Comparison of ENCODE assay signal across 8 cellular contexts in the genomic region with DNA sequence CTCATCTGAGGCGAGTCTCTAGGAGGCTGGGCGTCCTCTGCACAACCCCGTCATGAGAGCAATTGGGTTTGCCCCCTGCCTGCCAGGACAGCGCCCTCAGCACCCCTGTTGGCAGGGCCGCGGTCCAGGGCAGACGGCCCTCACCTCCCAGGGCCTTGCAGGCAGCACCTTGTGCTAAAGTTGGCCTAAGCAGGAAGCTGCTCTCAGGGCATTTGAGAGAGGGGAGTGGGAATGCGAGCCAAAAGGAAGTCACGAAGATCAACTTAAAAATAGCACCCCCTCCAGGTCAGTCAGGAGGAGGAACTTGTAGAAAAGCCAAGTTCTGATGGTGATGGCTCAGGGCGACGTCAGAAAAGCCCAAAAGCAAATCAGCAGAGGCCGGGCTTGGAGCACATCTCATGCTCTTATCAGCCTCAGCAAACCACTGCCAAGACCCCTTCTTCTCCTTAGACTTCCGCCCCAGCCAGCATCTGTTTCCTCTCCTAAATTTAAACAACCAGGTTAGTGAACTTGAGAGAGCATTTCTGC. TPM values are rescaled to one million over a fixed set of nuclear protein-coding genes. Genes with fewer than 3 reads are reported as not detected.
DNase-seq lines count a peak whose midpoint lies in the region; ATAC-seq and TF ChIP-seq lines count a peak whose summit lies in the region.

No MANE protein-coding gene starts in this region.

- no peaks in the 10 kb centered on the region for H3K4me1 ChIP-seq in neural progenitor cell

- CTCF ChIA-PET in WTC11 (lab: Charles Lee), result interaction anchor here (0.6 to 3.7 kb wide), 11 partner anchors 9 to 1409 kb away, joined by 3 to 24 read pairs (median 3); partner anchors contain the start of genes ADORA3, INKA2 and TMIGD3

- H3K4me2 ChIP-seq in neural progenitor cell, result no peak overlapping the region

- H3K4me1 Mint-ChIP-seq in WTC11 (peaks cover 11% of the 10 kb centered on the region), neural progenitor cell (no peaks in the 10 kb centered on the region)

- H3K4me3 Mint-ChIP-seq in WTC11 (peak overlapping the region; percentile 65), neural progenitor cell (no peak overlapping the region)

- peak overlapping the region; percentile 60 for H2AFZ ChIP-seq in neural progenitor cell (replicated peaks)

- no peak overlapping the region for H3K27ac ChIP-seq in neural progenitor cell

- peaks cover 10% of the 10 kb centered on the region for H3K27me3 Mint-ChIP-seq in WTC11 (ENCODE audit: low read depth)
- peaks cover 4% of the 10 kb centered on the region for H3K27me3 Mint-ChIP-seq in neural progenitor cell (ENCODE audit: insufficient read depth, low read depth)

- TF ChIP-seq CTCF in WTC11 (IDR thresholded peaks at IDR 0.05), result no peak; the same call in 1 of the 2 replicates
- TF ChIP-seq CTCF in foreskin fibroblast (IDR thresholded peaks at IDR 0.05; ENCODE audit: low read depth, low read length), result peak; percentile 27
- TF ChIP-seq CTCF in neural progenitor cell (IDR thresholded peaks at IDR 0.05), result peak; percentile 28

- no peaks in the 10 kb centered on the region for H3F3A ChIP-seq in neural progenitor cell (ENCODE audit: low read depth)

- no peaks in the 10 kb centered on the region for H3K36me3 Mint-ChIP-seq in WTC11
- no peaks in the 10 kb centered on the region for H3K36me3 Mint-ChIP-seq in neural progenitor cell

- POLR2A ChIA-PET in WTC11 (lab: Charles Lee), result interaction anchor here (1.3 kb wide), 1 partner anchor 8 kb away, joined by 7 read pairs; no protein-coding TSS in a partner anchor

- no peak overlapping the region for H3K9ac ChIP-seq in neural progenitor cell

- no peaks in the 10 kb centered on the region for H3K9me3 ChIP-seq in neural progenitor cell (ENCODE audit: low read depth)

- DNase-seq in DMS79 treated with DMSO at 0.1 percent for 48 hours (lab: John Stamatoyannopoulos, UW) (peak; percentile 20), DMS79 (lab: John Stamatoyannopoulos, UW) (no peak), WTC11 (ENCODE audit: low spot score) (no peak), foreskin fibroblast (peak; percentile 40 to 69), neural progenitor cell (ENCODE audit: low spot score) (peak; percentile 21), NCI-H748 treated with DMSO at 0.1 percent for 48 hours (lab: John Stamatoyannopoulos, UW) (no peak)

- ATAC-seq in HG03432 (IDR thresholded peaks at IDR 0.05; ENCODE audit: unreplicated experiment), result peak; percentile 44
- peak; percentile 86 for ATAC-seq in WTC11
- ATAC-seq in HG02973 (IDR thresholded peaks at IDR 0.05; ENCODE audit: unreplicated experiment), result no peak

- H3K27ac Mint-ChIP-seq in WTC11, result no peak overlapping the region
- peak overlapping the region; percentile 9 for H3K27ac Mint-ChIP-seq in neural progenitor cell

- H3K27me3 ChIP-seq in neural progenitor cell, result no peaks in the 10 kb centered on the region

- no peaks in the 10 kb centered on the region for H4K20me1 ChIP-seq in neural progenitor cell (ENCODE audit: low read depth)

- H3K9me3 Mint-ChIP-seq in WTC11, result no peaks in the 10 kb centered on the region
- no peaks in the 10 kb centered on the region for H3K9me3 Mint-ChIP-seq in neural progenitor cell

- no peaks in the 10 kb centered on the region for H3K36me3 ChIP-seq in neural progenitor cell

- H3K79me2 ChIP-seq in neural progenitor cell (ENCODE audit: low read depth), result no peaks in the 10 kb centered on the region

- peak overlapping the region; percentile 35 for H3K4me3 ChIP-seq in foreskin fibroblast (ENCODE audit: low read depth in 1 of 2, low read length in 2 of 2)
- H3K4me3 ChIP-seq in neural progenitor cell, result no peak overlapping the region

TF ChIP-seq in WTC11, 78 proteins besides CTCF, POLR2A, EP300 and RAD21:
- TF ChIP-seq MAX (CRISPR knock-in tag; IDR thresholded peaks at IDR 0.05), result 0 out of 2 replicates have a peak, but pooled peaks have one; percentile 58
- no peak for TF ChIP-seq ETV6 (CRISPR knock-in tag; IDR thresholded peaks at IDR 0.05)

RNA-seq across cellular contexts. Expression of gene ADORA3, which starts 12.6 kb away (rescaled TPM):
- 0.15 to 0.25 TPM in 2 of 3 replicates, not detected in the other for total RNA-seq in WTC11 (2021)
- not detected in 2 replicates for total RNA-seq in neural progenitor cell (ENCODE audit: low replicate concordance)

RNA-seq across cellular contexts. Expression of gene TMIGD3, which starts 12.6 kb away (rescaled TPM):
- total RNA-seq in WTC11 (2021) (not detected in 3 replicates), neural progenitor cell (ENCODE audit: low replicate concordance) (not detected in 2 replicates)

RNA-seq across cellular contexts. Expression of gene C1orf162, which starts 42.3 kb away (rescaled TPM):
- total RNA-seq in WTC11 (2021) (0.77 to 0.92 TPM (median 0.78 TPM) in 3 replicates), neural progenitor cell (ENCODE audit: low replicate concordance) (0.26 and 0.93 TPM in 2 replicates)

Comparison
In these comparisons a context has a peak if more than half of its experiments do, and no peak if none do; other contexts are left out.
1. DNase-seq: peak in DMS79 treated with DMSO at 0.1 percent for 48 hours (single experiment), foreskin fibroblast (2 of 2) and neural progenitor cell (single experiment); none in DMS79 (single experiment), WTC11 (single experiment) and NCI-H748 treated with DMSO at 0.1 percent for 48 hours (single experiment).